In genomic region chr17:63984206-63984605, GRCh38 we compare ENCODE assay signal across 19 cellular contexts. TPM values are rescaled to one million over a fixed set of nuclear protein-coding genes. Genes with fewer than 3 reads are reported as not detected.
A peak's percentile ranks its signal among the peaks of the same experiment; 100 is the strongest.
DNase-seq lines count a peak whose midpoint lies in the region; ATAC-seq and TF ChIP-seq lines count a peak whose summit lies in the region.
"Had no signal": no experiment of that assay in that cellular context is flagged by ENCODE, and none has a peak within 500 bp of the region (broad histone marks: within the 10 kb centered on the region; RNA-seq: fewer than 3 reads in every experiment).

No MANE protein-coding gene starts in this region.

- H3K27me3 ChIP-seq in left ventricle myocardium inferior (ENCODE audit: low read depth) (peaks cover 2% of the 10 kb centered on the region), esophagus muscularis mucosa (peaks cover 0 to 17% (median 0%) of the 10 kb centered on the region in 4 donors), psoas muscle (ENCODE audit: insufficient read depth in 3 of 3, low read length in 2 of 3) (no peaks in the 10 kb centered on the region), right lobe of liver (no peaks in the 10 kb centered on the region), endodermal cell (ENCODE audit: control insufficient read depth, insufficient read depth, low read length, poor library complexity, severe bottlenecking) (no peaks in the 10 kb centered on the region)
- H3K27me3 ChIP-seq in effector memory CD4-positive, alpha-beta T cell (replicated peaks; ENCODE audit: control insufficient read depth, insufficient read depth, low read length, poor library complexity, severe bottlenecking): no peaks in the 10 kb centered on the region

- H3K4me1 Mint-ChIP-seq in endodermal cell: peaks cover 6% of the 10 kb centered on the region

- H3K4me1 ChIP-seq in left ventricle myocardium inferior (peaks cover 88% of the 10 kb centered on the region), esophagus muscularis mucosa (peaks cover 41 to 66% (median 62%) of the 10 kb centered on the region in 4 donors), psoas muscle (peaks cover 77% of the 10 kb centered on the region), right lobe of liver (no peaks in the 10 kb centered on the region), endodermal cell (ENCODE audit: control insufficient read depth, insufficient read depth, low read length) (no peaks in the 10 kb centered on the region)
- H3K4me1 ChIP-seq in effector memory CD4-positive, alpha-beta T cell (ENCODE audit: control insufficient read depth, insufficient read depth, low read length, poor library complexity, severe bottlenecking): peaks cover 17% of the 10 kb centered on the region

- H3K4me3 ChIP-seq in left ventricle myocardium inferior: no peak overlapping the region
- H3K4me3 ChIP-seq in esophagus muscularis mucosa: no peak overlapping the region
- H3K4me3 ChIP-seq in psoas muscle: peak overlapping the region; percentile 15
- H3K4me3 ChIP-seq in right lobe of liver: no peak overlapping the region
- no peak overlapping the region for H3K4me3 ChIP-seq in effector memory CD4-positive, alpha-beta T cell (ENCODE audit: insufficient read depth, low read depth, low read length, poor library complexity, severe bottlenecking)
- H3K4me3 ChIP-seq in endodermal cell (ENCODE audit: low read length): no peak overlapping the region
- H3K4me3 ChIP-seq: GM12878 had no signal

- intact Hi-C loops in left ventricle myocardium inferior (cut with micrococcal nuclease) (no loop called here), Right ventricle myocardium superior (cut with DNase I) (no loop called here), esophagus muscularis mucosa (cut with DNase I) (no loop called here), psoas muscle (cut with DNase I) (no loop called here), right lobe of liver (cut with DNase I) (no loop called here)

- TF ChIP-seq CTCF in left ventricle myocardium inferior (IDR thresholded peaks at IDR 0.05; ENCODE audit: borderline replicate concordance): no peak
- no peak for TF ChIP-seq CTCF in esophagus muscularis mucosa (IDR thresholded peaks at IDR 0.05)
- TF ChIP-seq CTCF in psoas muscle (IDR thresholded peaks at IDR 0.05): no peak
- no peak for TF ChIP-seq CTCF in right lobe of liver (IDR thresholded peaks at IDR 0.05)
- TF ChIP-seq CTCF in endodermal cell (conservative IDR thresholded peaks at IDR 0.05): no peak

- H3K27ac ChIP-seq in left ventricle myocardium inferior (replicated peaks) (peak overlapping the region; percentile 86), esophagus muscularis mucosa (replicated peaks in 1 of 4) (peak overlapping the region; percentile 25 to 64 (median 46)), psoas muscle (peak overlapping the region; percentile 93), right lobe of liver (no peak overlapping the region), endodermal cell (ENCODE audit: low read depth, low read length) (no peak overlapping the region)
- H3K27ac ChIP-seq in effector memory CD4-positive, alpha-beta T cell (ENCODE audit: insufficient read depth, low read length, poor library complexity, severe bottlenecking): no peak overlapping the region

- H3K9me3 ChIP-seq in left ventricle myocardium inferior (replicated peaks) (peaks cover 12% of the 10 kb centered on the region), esophagus muscularis mucosa (peaks cover 0 to 9% (median 6%) of the 10 kb centered on the region in 4 donors), psoas muscle (no peaks in the 10 kb centered on the region), right lobe of liver (no peaks in the 10 kb centered on the region), endodermal cell (ENCODE audit: control insufficient read depth, low read length) (no peaks in the 10 kb centered on the region)
- no peaks in the 10 kb centered on the region for H3K9me3 ChIP-seq in effector memory CD4-positive, alpha-beta T cell (ENCODE audit: control insufficient read depth, low read length)

- peaks cover 19% of the 10 kb centered on the region for H3K9me3 Mint-ChIP-seq in endodermal cell

- no peak overlapping the region for H3K9ac ChIP-seq in endodermal cell (ENCODE audit: extremely low read depth, low read length, poor library complexity, severe bottlenecking)

- no peak overlapping the region for H3K27ac Mint-ChIP-seq in endodermal cell

- 66% methylated on average over 5 of the region's 5 CpGs for WGBS in esophagus muscularis mucosa
- 19 to 30% (median 26%) methylated on average over 5 of the region's 5 CpGs for WGBS in psoas muscle, 3 donors
- 49% methylated on average over 4 of the region's 5 CpGs for WGBS in right lobe of liver (ENCODE audit: insufficient coverage, low coverage, low lambda C conversion rate, missing lambda C conversion rate)
- 92 to 95% methylated on average over 3 to 5 of the region's 5 CpGs for WGBS in endodermal cell (ENCODE audit: insufficient coverage in 1 of 2, insufficient read length in 1 of 2), 2 experiments

- H3K36me3 Mint-ChIP-seq in endodermal cell (ENCODE audit: low read depth): peaks cover 1% of the 10 kb centered on the region

- H3K27me3 Mint-ChIP-seq in endodermal cell (ENCODE audit: insufficient read depth): no peaks in the 10 kb centered on the region
- H3K27me3 Mint-ChIP-seq: naive thymus-derived CD8-positive, alpha-beta T cell had no signal

- H3K4me3 Mint-ChIP-seq in endodermal cell: no peak overlapping the region
- H3K4me3 Mint-ChIP-seq: naive thymus-derived CD8-positive, alpha-beta T cell had no signal

- H3K36me3 ChIP-seq in left ventricle myocardium inferior: no peaks in the 10 kb centered on the region
- no peaks in the 10 kb centered on the region for H3K36me3 ChIP-seq in esophagus muscularis mucosa
- H3K36me3 ChIP-seq in psoas muscle (ENCODE audit: insufficient read depth in 1 of 2, low read depth in 1 of 2): peaks cover 0 to 8% of the 10 kb centered on the region in 2 donors
- no peaks in the 10 kb centered on the region for H3K36me3 ChIP-seq in right lobe of liver
- no peaks in the 10 kb centered on the region for H3K36me3 ChIP-seq in effector memory CD4-positive, alpha-beta T cell (ENCODE audit: control insufficient read depth, insufficient read depth, low read length)
- H3K36me3 ChIP-seq in endodermal cell (ENCODE audit: control insufficient read depth, insufficient read depth, low read length): no peaks in the 10 kb centered on the region

- TF ChIP-seq EP300 in esophagus muscularis mucosa (IDR thresholded peaks at IDR 0.05): no peak

- no peak for TF ChIP-seq POLR2A in esophagus muscularis mucosa (IDR thresholded peaks at IDR 0.05; ENCODE audit: low read depth)
- no peak for TF ChIP-seq POLR2A in right lobe of liver (IDR thresholded peaks at IDR 0.05)

- no peak for ATAC-seq in Right ventricle myocardium superior (ENCODE audit: poor library complexity)
- ATAC-seq in psoas muscle: peak in 1 of 4 donors; percentile 8
- no peak for ATAC-seq in right lobe of liver
- ATAC-seq: GM12878 had no signal

- DNase-seq in left ventricle myocardium inferior: no peak
- no peak for DNase-seq in Right ventricle myocardium superior
- no peak for DNase-seq in esophagus muscularis mucosa (ENCODE audit: extremely low spot score)
- DNase-seq in psoas muscle: peak in 1 of 2 donors; percentile 66
- no peak for DNase-seq in right lobe of liver
- no peak for DNase-seq in activated CD8-positive, alpha-beta memory T cell treated with anti-CD3 and anti-CD28 coated beads, Interleukin-2, amount 50 U/mL, for 4 hours
- DNase-seq in effector memory CD4-positive, alpha-beta T cell: no peak
- no peak for DNase-seq in endodermal cell
- DNase-seq: ACHN; activated naive CD4-positive, alpha-beta T cell treated with anti-CD3 and anti-CD28 coated beads, Interleukin-2, amount 50 U/mL, for 16 hours; DMS79 treated with DMSO at 0.1 percent for 48 hours; KBM-7; naive thymus-derived CD8-positive, alpha-beta T cell; NCI-H2081; NCI-H82; SHP77 treated with DMSO at 0.1 percent for 48 hours had no signal

RNA-seq across cellular contexts. Expression of gene SCN4A, which starts 11.5 kb away (rescaled TPM):
- total RNA-seq in left ventricle myocardium inferior: 1.2 TPM
- total RNA-seq in Right ventricle myocardium superior: 0.56 TPM
- under 1 TPM; under 0.01 to 0.71 (median 0.20) TPM for total RNA-seq in esophagus muscularis mucosa
- 100 to 1,000 TPM in 2 of 4 donors, 10 to 100 TPM in 2; 45.9 to 137 (median 98.4) TPM for total RNA-seq in psoas muscle
- 10 to 100 TPM in 2 of 3 donors, 1 to 10 TPM in 1; 3.8 to 34.9 (median 14.7) TPM for polyA plus RNA-seq in psoas muscle
- total RNA-seq in right lobe of liver: 1 to 10 TPM in 1 of 6 experiments, under 1 TPM in 5; 0.10 to 1.4 (median 0.20) TPM
- total RNA-seq in endodermal cell: 1 to 10 TPM; 3.9 to 4.4 TPM
- 2.5 TPM for polyA plus RNA-seq in endodermal cell (2013, experiment 1 of 2)
- 2.1 TPM for polyA plus RNA-seq in endodermal cell (2013, experiment 2 of 2)
- total RNA-seq: glomerular endothelial cell had no signal
- polyA plus RNA-seq: naive thymus-derived CD8-positive, alpha-beta T cell had no signal

RNA-seq across cellular contexts. Expression of gene PRR29, which starts 13.9 kb away (rescaled TPM):
- total RNA-seq in left ventricle myocardium inferior (not detected), Right ventricle myocardium superior (0.30 TPM), esophagus muscularis mucosa (under 1 TPM in 3 of 4 donors, not detected in 1; 0.23 to 0.42 (median 0.39) TPM), psoas muscle (under 1 TPM in 3 of 4 donors, not detected in 1; 0.19 to 0.47 (median 0.25) TPM), right lobe of liver (under 1 TPM in 3 of 6 experiments, not detected in 3; 0.07 to 0.33 (median 0.12) TPM), endodermal cell (1 to 10 TPM; 3.3 to 6.1 TPM)
- polyA plus RNA-seq in psoas muscle: under 1 TPM; 0.09 to 0.13 (median 0.11) TPM
- polyA plus RNA-seq in endodermal cell (2013, experiment 1 of 2): 1.6 TPM
- 1.7 TPM for polyA plus RNA-seq in endodermal cell (2013, experiment 2 of 2)

RNA-seq across cellular contexts. Expression of gene ICAM2, which starts 36.2 kb away (rescaled TPM):
- total RNA-seq in left ventricle myocardium inferior (28.2 TPM), Right ventricle myocardium superior (31.9 TPM), esophagus muscularis mucosa (10 to 100 TPM; 22.4 to 75.1 (median 58.1) TPM), psoas muscle (10 to 100 TPM; 22.5 to 34.8 (median 26.8) TPM), right lobe of liver (10 to 100 TPM in 3 of 6 experiments, 1 to 10 TPM in 3; 5.5 to 16.1 (median 8.6) TPM), endodermal cell (under 1 TPM in 1 of 2 donors, not detected in 1; 0.75 TPM)
- 10 to 100 TPM; 20.4 to 50.0 (median 34.0) TPM for polyA plus RNA-seq in psoas muscle
- polyA plus RNA-seq in endodermal cell (2013, experiment 1 of 2): not detected
- polyA plus RNA-seq in endodermal cell (2013, experiment 2 of 2): not detected

RNA-seq across cellular contexts. Expression of gene CD79B, which starts 52.1 kb away (rescaled TPM):
- total RNA-seq in left ventricle myocardium inferior (4.6 TPM), Right ventricle myocardium superior (8.9 TPM), esophagus muscularis mucosa (1 to 10 TPM; 2.1 to 6.1 (median 5.8) TPM), psoas muscle (1 to 10 TPM; 2.8 to 5.7 (median 4.0) TPM), right lobe of liver (1 to 10 TPM in 2 of 6 experiments, under 1 TPM in 4; 0.62 to 2.2 (median 0.92) TPM), endodermal cell (under 1 TPM; 0.35 to 0.44 TPM)
- 1 to 10 TPM; 1.9 to 3.8 (median 3.7) TPM for polyA plus RNA-seq in psoas muscle
- 0.61 TPM for polyA plus RNA-seq in endodermal cell (2013, experiment 1 of 2)
- polyA plus RNA-seq in endodermal cell (2013, experiment 2 of 2): 0.99 TPM
- total RNA-seq: kidney epithelial cell had no signal

Comparison
In these comparisons a context has a peak if more than half of its experiments do, and no peak if none do; other contexts are left out.
1. H3K27ac ChIP-seq: peak in left ventricle myocardium inferior (single experiment), esophagus muscularis mucosa (4 of 4) and psoas muscle (single experiment); none in right lobe of liver (0 of 3), effector memory CD4-positive, alpha-beta T cell (single experiment) and endodermal cell (single experiment).
2. RNA of gene SCN4A, which starts 11.5 kb away (total RNA-seq): 45.9 to 137 TPM in psoas muscle; 3.9 to 4.4 TPM in endodermal cell, 1.2 TPM in left ventricle myocardium inferior (single experiment), 0.56 TPM in Right ventricle myocardium superior (single experiment), 0.10 to 1.4 TPM in right lobe of liver and under 0.01 to 0.71 TPM in esophagus muscularis mucosa; every median in the first group is over 4 times any median in the second.